ENCODE assay signal across 1 cellular context in the genomic region with DNA sequence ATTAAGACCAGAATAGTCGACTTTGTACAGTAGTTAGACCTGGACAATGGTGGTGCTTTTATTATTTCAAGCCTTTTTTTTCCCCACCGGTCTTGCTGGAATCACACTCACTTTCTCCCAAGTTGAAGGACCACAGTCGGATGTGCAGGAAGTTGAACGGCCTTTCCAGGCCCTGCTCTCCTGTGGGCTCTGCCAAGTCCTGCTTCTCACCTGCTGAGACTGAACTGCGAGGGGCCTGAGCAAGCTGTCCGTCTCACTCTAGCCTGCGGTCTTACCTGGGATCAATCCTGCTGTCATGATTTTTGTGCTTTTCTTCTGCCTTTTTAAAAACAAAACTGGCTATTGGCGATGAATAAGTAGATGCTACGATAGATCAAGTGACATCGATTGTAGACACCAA.
TF ChIP-seq lines count a peak whose summit lies in the region.

No MANE protein-coding gene starts in this region.

TF ChIP-seq in K562, 482 proteins besides CTCF, POLR2A, EP300 and RAD21:
- TF ChIP-seq ETV5 (CRISPR knock-in tag; IDR thresholded peaks at IDR 0.05; ENCODE audit: low read depth): no peak
- TF ChIP-seq ELF1 (tag; IDR thresholded peaks at IDR 0.05): no peak
- TF ChIP-seq THAP12 (CRISPR knock-in tag; IDR thresholded peaks at IDR 0.05): no peak
- TF ChIP-seq TCF7 (IDR thresholded peaks at IDR 0.05; ENCODE audit: borderline replicate concordance): no peak
- no peak for TF ChIP-seq ZNF551 (CRISPR knock-in tag; IDR thresholded peaks at IDR 0.05)
- TF ChIP-seq THRB (CRISPR knock-in tag; conservative IDR thresholded peaks at IDR 0.05): no peak
- no peak for TF ChIP-seq ARNT (IDR thresholded peaks at IDR 0.05)
